Comparison of ENCODE assay signal across 10 cellular contexts in the genomic region with DNA sequence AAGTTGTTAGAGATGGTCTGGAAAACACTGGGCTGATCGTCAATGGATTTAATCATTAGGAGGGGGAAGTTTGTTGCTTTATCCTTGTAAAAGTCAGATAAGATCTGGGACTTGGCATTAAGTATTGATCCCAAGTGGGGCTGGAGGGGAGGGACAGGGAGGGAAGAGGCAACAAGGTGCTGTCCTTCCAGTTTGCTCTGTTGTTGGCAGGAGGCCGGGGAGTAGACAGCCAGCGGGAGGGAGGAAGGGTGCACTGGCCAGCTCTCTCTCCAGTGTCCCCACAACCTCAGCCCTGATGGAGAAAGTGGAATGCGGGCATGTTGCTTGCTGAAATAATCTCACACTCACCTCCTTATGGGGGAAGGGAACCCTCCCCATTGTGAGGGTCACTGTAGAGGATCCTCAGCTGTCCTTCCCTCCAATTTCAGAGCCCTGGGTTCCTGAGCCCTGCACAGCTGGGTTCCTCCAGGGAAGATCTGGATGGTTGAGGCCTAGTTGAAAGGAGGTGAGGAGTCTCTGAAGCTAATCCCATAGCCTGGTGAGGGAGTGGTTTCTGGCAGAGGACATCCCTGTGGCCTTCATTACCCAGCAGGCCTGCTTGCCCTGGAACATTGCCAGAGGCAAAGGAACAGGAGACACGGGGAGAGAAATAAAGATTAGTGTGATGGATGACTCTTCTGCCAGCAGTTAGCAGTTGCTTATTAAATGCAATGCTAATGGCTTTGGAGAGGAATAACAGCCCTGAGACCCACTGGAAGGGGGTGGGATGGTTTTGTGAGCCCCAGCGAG.
DNase-seq lines count a peak whose midpoint lies in the region; ATAC-seq, FAIRE-seq and TF ChIP-seq lines count a peak whose summit lies in the region.
"Had no signal": no experiment of that assay in that cellular context is flagged by ENCODE, and none has a peak within 500 bp of the region (broad histone marks: within the 10 kb centered on the region; RNA-seq: fewer than 3 reads in every experiment).

No MANE protein-coding gene starts in this region.

- H3K9me3 ChIP-seq in A549, result no peaks in the 10 kb centered on the region
- H3K9me3 ChIP-seq in hepatocyte (ENCODE audit: low read depth), result no peaks in the 10 kb centered on the region

- peaks cover 19% of the 10 kb centered on the region for H3K79me2 ChIP-seq in hepatocyte

- TF ChIP-seq CTCF in A549 (IDR thresholded peaks at IDR 0.05), result no peak
- TF ChIP-seq CTCF in hepatocyte (IDR thresholded peaks at IDR 0.05; ENCODE audit: poor library complexity), result no peak

- H3K27me3 ChIP-seq in hepatocyte, result no peaks in the 10 kb centered on the region
- H3K27me3 ChIP-seq: cardiac muscle cell had no signal

- H3K4me2 ChIP-seq in A549, result peak overlapping the region; percentile 53
- no peak overlapping the region for H3K4me2 ChIP-seq in hepatocyte

- WGBS in A549 (ENCODE audit: missing lambda C conversion rate), result 75% methylated on average over 6 of the region's 6 CpGs
- 66% methylated on average over 6 of the region's 6 CpGs for WGBS in hepatocyte (ENCODE audit: low lambda C conversion rate, missing lambda C conversion rate)

- no peak for TF ChIP-seq RAD21 in A549 (conservative IDR thresholded peaks at IDR 0.05 in 1 of 2, IDR thresholded peaks at IDR 0.05 in 1 of 2)

- TF ChIP-seq EP300 in A549 (IDR thresholded peaks at IDR 0.05), result no peak

- H3K4me3 ChIP-seq in A549 (no peak overlapping the region), hepatocyte (no peak overlapping the region)
- H3K4me3 ChIP-seq: cardiac muscle cell had no signal

- TF ChIP-seq POLR2A in A549 (IDR thresholded peaks at IDR 0.05; ENCODE audit: low read length), result no peak

- peaks cover 86% of the 10 kb centered on the region for H3K4me1 ChIP-seq in A549
- peaks cover 62% of the 10 kb centered on the region for H3K4me1 ChIP-seq in hepatocyte (ENCODE audit: insufficient read depth)

- ATAC-seq in A549 (peak in 1 of 2 experiments; percentile 23; a peak in 3 of 6 replicates), GM21447 (IDR thresholded peaks at IDR 0.05; ENCODE audit: unreplicated experiment) (no peak)
- ATAC-seq: activated CD4-positive, alpha-beta T cell treated with anti-CD3 and anti-CD28 coated beads for 36 hours had no signal

- H3K27ac ChIP-seq in A549 (peak overlapping the region; percentile 72 to 78), hepatocyte (peak overlapping the region; percentile 13)
- H3K27ac ChIP-seq: cardiac muscle cell had no signal

- H2AFZ ChIP-seq in hepatocyte, result no peak overlapping the region

- H3K36me3 ChIP-seq in hepatocyte (replicated peaks; ENCODE audit: insufficient read depth, low read depth), result no peaks in the 10 kb centered on the region
- H3K36me3 ChIP-seq: cardiac muscle cell had no signal

- H4K20me1 ChIP-seq in hepatocyte (ENCODE audit: insufficient read depth, poor library complexity, severe bottlenecking), result no peaks in the 10 kb centered on the region

- H3K9me2 ChIP-seq in hepatocyte (replicated peaks; ENCODE audit: insufficient read depth), result no peaks in the 10 kb centered on the region

- CTCF ChIA-PET in A549 (lab: Yijun Ruan, JAX), result interaction anchor here (0.8 to 1.5 kb wide), 6 partner anchors 10 to 292 kb away, joined by 3 to 4 read pairs (median 4); no protein-coding TSS in a partner anchor

- POLR2A ChIA-PET in A549 (lab: Yijun Ruan, JAX), result no interaction called here

- FAIRE-seq in A549 (lab: Jason Lieb, UNC) (no peak), HTR-8/SVneo (lab: Jason Lieb, UNC) (peak; percentile 73), RCC 7860 (lab: Jason Lieb, UNC) (no peak)

- DNase-seq in A549 (ENCODE audit: low read depth in 1 of 2, low spot score in 1 of 2) (peak in 1 of 2 experiments; percentile 33), HTR-8/SVneo (ENCODE audit: insufficient read length, low spot score) (no peak), NCI-H774 (lab: John Stamatoyannopoulos, UW) (peak; percentile 41), hepatocyte (ENCODE audit: low spot score) (no peak), RCC 7860 (ENCODE audit: low spot score) (no peak), midbrain (lab: John Stamatoyannopoulos, UW) (no peak), activated T-cell treated with anti-CD3 and anti-CD28 coated beads for 4 hours (no peak)
- DNase-seq: activated CD4-positive, alpha-beta T cell treated with anti-CD3 and anti-CD28 coated beads for 36 hours had no signal

TF ChIP-seq in A549, 52 proteins besides CTCF, POLR2A, EP300 and RAD21:
- no peak for TF ChIP-seq CBX8 (IDR thresholded peaks at IDR 0.05)
- TF ChIP-seq, protein P1, sequence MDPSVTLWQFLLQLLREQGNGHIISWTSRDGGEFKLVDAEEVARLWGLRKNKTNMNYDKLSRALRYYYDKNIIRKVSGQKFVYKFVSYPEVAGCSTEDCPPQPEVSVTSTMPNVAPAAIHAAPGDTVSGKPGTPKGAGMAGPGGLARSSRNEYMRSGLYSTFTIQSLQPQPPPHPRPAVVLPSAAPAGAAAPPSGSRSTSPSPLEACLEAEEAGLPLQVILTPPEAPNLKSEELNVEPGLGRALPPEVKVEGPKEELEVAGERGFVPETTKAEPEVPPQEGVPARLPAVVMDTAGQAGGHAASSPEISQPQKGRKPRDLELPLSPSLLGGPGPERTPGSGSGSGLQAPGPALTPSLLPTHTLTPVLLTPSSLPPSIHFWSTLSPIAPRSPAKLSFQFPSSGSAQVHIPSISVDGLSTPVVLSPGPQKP (IDR thresholded peaks at IDR 0.05; ENCODE audit: low read depth, low read length), result no peak
- TF ChIP-seq RFX5 (IDR thresholded peaks at IDR 0.05), result no peak
- TF ChIP-seq, protein P2, sequence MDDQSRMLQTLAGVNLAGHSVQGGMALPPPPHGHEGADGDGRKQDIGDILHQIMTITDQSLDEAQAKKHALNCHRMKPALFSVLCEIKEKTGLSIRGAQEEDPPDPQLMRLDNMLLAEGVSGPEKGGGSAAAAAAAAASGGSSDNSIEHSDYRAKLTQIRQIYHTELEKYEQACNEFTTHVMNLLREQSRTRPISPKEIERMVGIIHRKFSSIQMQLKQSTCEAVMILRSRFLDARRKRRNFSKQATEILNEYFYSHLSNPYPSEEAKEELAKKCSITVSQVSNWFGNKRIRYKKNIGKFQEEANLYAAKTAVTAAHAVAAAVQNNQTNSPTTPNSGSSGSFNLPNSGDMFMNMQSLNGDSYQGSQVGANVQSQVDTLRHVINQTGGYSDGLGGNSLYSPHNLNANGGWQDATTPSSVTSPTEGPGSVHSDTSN (IDR thresholded peaks at IDR 0.05), result no peak
- TF ChIP-seq POLR2AphosphoS2 (conservative IDR thresholded peaks at IDR 0.05; ENCODE audit: low read length), result no peak
- TF ChIP-seq HEYL (CRISPR knock-in tag; IDR thresholded peaks at IDR 0.05), result no peak
- no peak for TF ChIP-seq ZFP36 (IDR thresholded peaks at IDR 0.05; ENCODE audit: borderline replicate concordance, partially characterized antibody)
- no peak for TF ChIP-seq HOXA7 (CRISPR knock-in tag; IDR thresholded peaks at IDR 0.05)
- TF ChIP-seq MAFK (IDR thresholded peaks at IDR 0.05; ENCODE audit: partially characterized antibody), result no peak
- TF ChIP-seq, protein P3, sequence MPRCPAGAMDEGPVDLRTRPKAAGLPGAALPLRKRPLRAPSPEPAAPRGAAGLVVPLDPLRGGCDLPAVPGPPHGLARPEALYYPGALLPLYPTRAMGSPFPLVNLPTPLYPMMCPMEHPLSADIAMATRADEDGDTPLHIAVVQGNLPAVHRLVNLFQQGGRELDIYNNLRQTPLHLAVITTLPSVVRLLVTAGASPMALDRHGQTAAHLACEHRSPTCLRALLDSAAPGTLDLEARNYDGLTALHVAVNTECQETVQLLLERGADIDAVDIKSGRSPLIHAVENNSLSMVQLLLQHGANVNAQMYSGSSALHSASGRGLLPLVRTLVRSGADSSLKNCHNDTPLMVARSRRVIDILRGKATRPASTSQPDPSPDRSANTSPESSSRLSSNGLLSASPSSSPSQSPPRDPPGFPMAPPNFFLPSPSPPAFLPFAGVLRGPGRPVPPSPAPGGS (IDR thresholded peaks at IDR 0.05), result no peak
TF ChIP-seq in A549: peak in this region for 0.
